ENCODE assay signal across 19 cellular contexts in genomic region chr9:136557036-136557435, GRCh38. TPM values are rescaled to one million over a fixed set of nuclear protein-coding genes. Genes with fewer than 3 reads are reported as not detected.
DNase-seq lines count a peak whose midpoint lies in the region; ATAC-seq and TF ChIP-seq lines count a peak whose summit lies in the region.
"Had no signal": no experiment of that assay in that cellular context is flagged by ENCODE, and none has a peak within 500 bp of the region (broad histone marks: within the 10 kb centered on the region; RNA-seq: fewer than 3 reads in every experiment).

No MANE protein-coding gene starts in this region.

- DNase-seq in Right ventricle myocardium inferior (ENCODE audit: missing footprints) (peak; percentile 9), Right ventricle myocardium superior (no peak), ascending aorta (ENCODE audit: low spot score in 2 of 2) (no peak), neuronal stem cell (ENCODE audit: low spot score) (no peak), vagina (ENCODE audit: extremely low spot score in 2 of 2) (no peak), GM13977 (ENCODE audit: low spot score) (no peak), DMS153 treated with DMSO at 0.1 percent for 48 hours (lab: John Stamatoyannopoulos, UW; ENCODE audit: unreplicated experiment) (no peak)
- no peak for DNase-seq in activated naive CD4-positive, alpha-beta T cell treated with anti-CD3 and anti-CD28 coated beads for 36 hours
- DNase-seq: 8988T; BE2C; Calu3; CD4-positive, alpha-beta T cell; DMS53; NCI-H1417 treated with DMSO at 0.1 percent for 48 hours; NCI-H1930; NCI-H345; NCI-H524 treated with DMSO at 0.1 percent for 48 hours; RPMI8226; SJCRH30 had no signal

- no peak overlapping the region for H3K27ac Mint-ChIP-seq in activated naive CD4-positive, alpha-beta T cell treated with anti-CD3 and anti-CD28 coated beads for 36 hours
- H3K27ac Mint-ChIP-seq: CD4-positive, alpha-beta T cell had no signal

- ATAC-seq in Right ventricle myocardium inferior (no peak), Right ventricle myocardium superior (ENCODE audit: poor library complexity) (no peak)

- H4K8ac ChIP-seq in neuronal stem cell (ENCODE audit: low read depth, low read length) = no peak overlapping the region

- H2BK120ac ChIP-seq in neuronal stem cell (ENCODE audit: low read depth, low read length) = no peak overlapping the region

- peak overlapping the region; percentile 73 for H3K23ac ChIP-seq in neuronal stem cell (ENCODE audit: low read depth, low read length, poor library complexity)

- no peaks in the 10 kb centered on the region for H3K79me1 ChIP-seq in neuronal stem cell (ENCODE audit: low read depth, low read length)

- no peaks in the 10 kb centered on the region for H3K36me3 ChIP-seq in ascending aorta
- H3K36me3 ChIP-seq in neuronal stem cell (replicated peaks in 1 of 2; ENCODE audit: control insufficient read depth in 2 of 2, insufficient read depth in 2 of 2, low read length in 2 of 2) = no peaks in the 10 kb centered on the region
- H3K36me3 ChIP-seq in vagina = no peaks in the 10 kb centered on the region
- H3K36me3 ChIP-seq: BE2C, SJCRH30 had no signal

- TF ChIP-seq POLR2A in vagina (IDR thresholded peaks at IDR 0.05) = no peak

- peak overlapping the region; percentile 76 for H3K4ac ChIP-seq in neuronal stem cell (ENCODE audit: low read length)

- H2AK5ac ChIP-seq in neuronal stem cell (ENCODE audit: low read depth, low read length) = peak overlapping the region; percentile 99

- WGBS in neuronal stem cell (ENCODE audit: extremely low coverage in 2 of 2, insufficient read length in 2 of 2, insufficient replicate concordance in 1 of 2), 2 donors = no CpG with 5 or more reads among the region's 10 CpGs

- H3K4me2 ChIP-seq in neuronal stem cell (ENCODE audit: insufficient read depth, low read length, poor library complexity, severe bottlenecking) = no peak overlapping the region

- H3K27ac ChIP-seq in ascending aorta = peak overlapping the region; percentile 33 to 53
- no peak overlapping the region for H3K27ac ChIP-seq in neuronal stem cell (replicated peaks; ENCODE audit: low read length)
- peak overlapping the region; percentile 53 for H3K27ac ChIP-seq in vagina
- H3K27ac ChIP-seq: SJCRH30 had no signal

- H3K4me1 ChIP-seq in ascending aorta (peaks cover 0 to 15% of the 10 kb centered on the region in 2 donors), neuronal stem cell (ENCODE audit: control insufficient read depth in 2 of 2, insufficient read depth in 1 of 2, low read depth in 1 of 2, low read length in 2 of 2) (peaks cover 9 to 12% of the 10 kb centered on the region in 2 donors), vagina (peaks cover 20% of the 10 kb centered on the region)
- H3K4me1 ChIP-seq: BE2C had no signal

- no peak overlapping the region for H4K91ac ChIP-seq in neuronal stem cell (ENCODE audit: low read depth, low read length, poor library complexity)

- no peak for TF ChIP-seq CTCF in ascending aorta (IDR thresholded peaks at IDR 0.05)
- no peak for TF ChIP-seq CTCF in vagina (IDR thresholded peaks at IDR 0.05)
- TF ChIP-seq CTCF in GM13977 (IDR thresholded peaks at IDR 0.05; ENCODE audit: extremely low read depth, insufficient read depth, missing control alignments) = no peak

- in situ Hi-C loops in GM13977 (cut with MboI; ENCODE audit: low pct_unique_long_range_greater_than_20kb, low sequenced_read_pairs, unreplicated experiment) = no loop called here

- H3K27me3 ChIP-seq in ascending aorta (no peaks in the 10 kb centered on the region), neuronal stem cell (ENCODE audit: control insufficient read depth in 3 of 3, insufficient read depth in 3 of 3, low read depth in 1 of 3, low read length in 3 of 3) (no peaks in the 10 kb centered on the region), vagina (no peaks in the 10 kb centered on the region)
- H3K27me3 ChIP-seq: BE2C had no signal

- H3K27me3 Mint-ChIP-seq in activated naive CD4-positive, alpha-beta T cell treated with anti-CD3 and anti-CD28 coated beads for 36 hours (ENCODE audit: low read depth) = no peaks in the 10 kb centered on the region
- H3K27me3 Mint-ChIP-seq: CD4-positive, alpha-beta T cell had no signal

- H3K4me1 Mint-ChIP-seq in activated naive CD4-positive, alpha-beta T cell treated with anti-CD3 and anti-CD28 coated beads for 36 hours (ENCODE audit: low read depth) = peaks cover 11% of the 10 kb centered on the region

- intact Hi-C loops in Right ventricle myocardium inferior (cut with DNase I) = no loop called here
- intact Hi-C loops in Right ventricle myocardium superior (cut with DNase I) = no loop called here
- intact Hi-C loops in ascending aorta (cut with DNase I) = no loop called here
- intact Hi-C loops in vagina (cut with DNase I) = no loop called here
- intact Hi-C loops in activated naive CD4-positive, alpha-beta T cell treated with anti-CD3 and anti-CD28 coated beads for 36 hours (cut with micrococcal nuclease) = no loop called here

- no peak overlapping the region for H3K4me3 Mint-ChIP-seq in activated naive CD4-positive, alpha-beta T cell treated with anti-CD3 and anti-CD28 coated beads for 36 hours
- H3K4me3 Mint-ChIP-seq: CD4-positive, alpha-beta T cell had no signal

- no peak overlapping the region for H3K4me3 ChIP-seq in ascending aorta
- H3K4me3 ChIP-seq in neuronal stem cell (ENCODE audit: low read length in 2 of 2) = no peak overlapping the region
- no peak overlapping the region for H3K4me3 ChIP-seq in vagina
- H3K4me3 ChIP-seq: SJCRH30 had no signal

- no peaks in the 10 kb centered on the region for H3K36me3 Mint-ChIP-seq in activated naive CD4-positive, alpha-beta T cell treated with anti-CD3 and anti-CD28 coated beads for 36 hours (ENCODE audit: low read depth)

- peaks cover 7% of the 10 kb centered on the region for H3K9me3 Mint-ChIP-seq in activated naive CD4-positive, alpha-beta T cell treated with anti-CD3 and anti-CD28 coated beads for 36 hours
- H3K9me3 Mint-ChIP-seq: CD4-positive, alpha-beta T cell had no signal

- H3K9me3 ChIP-seq in ascending aorta (no peaks in the 10 kb centered on the region), neuronal stem cell (replicated peaks in 1 of 2; ENCODE audit: control insufficient read depth in 2 of 2, insufficient read depth in 1 of 2, low read depth in 1 of 2, low read length in 2 of 2) (peaks cover 4 to 17% of the 10 kb centered on the region in 2 donors), vagina (no peaks in the 10 kb centered on the region)
- H3K9me3 ChIP-seq: BE2C had no signal

- H3K18ac ChIP-seq in neuronal stem cell (ENCODE audit: low read length) = peak overlapping the region; percentile 90

- H3K14ac ChIP-seq in neuronal stem cell (ENCODE audit: low read length) = peak overlapping the region; percentile 38

- peak overlapping the region; percentile 99 for H2BK15ac ChIP-seq in neuronal stem cell (ENCODE audit: low read length)

- H2AFZ ChIP-seq in neuronal stem cell (ENCODE audit: low read length) = no peak overlapping the region

- H2BK5ac ChIP-seq in neuronal stem cell (ENCODE audit: low read length) = peak overlapping the region; percentile 94

- CTCF ChIA-PET in activated naive CD4-positive, alpha-beta T cell treated with anti-CD3 and anti-CD28 coated beads for 36 hours (lab: Charles Lee) = no interaction called here

- no peak overlapping the region for H3K9ac ChIP-seq in neuronal stem cell (ENCODE audit: low read depth, low read length, poor library complexity)

- H2BK12ac ChIP-seq in neuronal stem cell (ENCODE audit: low read length) = no peak overlapping the region

RNA-seq across cellular contexts. Expression of gene NOTCH1, which starts 11.2 kb away (rescaled TPM):
- total RNA-seq in Right ventricle myocardium inferior = 18.7 TPM
- 16.8 TPM for total RNA-seq in Right ventricle myocardium superior
- 120 TPM for total RNA-seq in ascending aorta
- 32.9 TPM for polyA plus RNA-seq in neuronal stem cell (2013, experiment 1 of 2)
- 33.2 TPM for polyA plus RNA-seq in neuronal stem cell (2013, experiment 2 of 2)
- total RNA-seq in vagina = 67.0 TPM
- 10 to 100 TPM; 71.4 to 80.2 TPM for total RNA-seq in activated naive CD4-positive, alpha-beta T cell treated with anti-CD3 and anti-CD28 coated beads for 36 hours
